ENCODE assay signal across 29 cellular contexts in genomic region chrX:40891798-40892197, GRCh38.
"Had no signal": no experiment of that assay in that cellular context is flagged by ENCODE, and none has a peak within 500 bp of the region (broad histone marks: within the 10 kb centered on the region; RNA-seq: fewer than 3 reads in every experiment).

No MANE protein-coding gene starts in this region.

- H3K36me3 Mint-ChIP-seq: stimulated activated effector memory CD8-positive, alpha-beta T cell treated with anti-CD3 and anti-CD28 coated beads, Interleukin-12 subunit alpha, Interleukin-12 subunit beta, amount 100 ng/mL, for 72 hours; stimulated activated memory B cell treated with anti-CD40 and anti-IgM and Interleukin-4, amounts not matched to agents 10 μg/mL and 1 μg/mL and 100 μg/mL, for 72 hours; stimulated activated naive B cell treated with anti-CD40 and anti-IgM and Interleukin-4, amounts not matched to agents 10 μg/mL and 1 μg/mL and 100 μg/mL, for 72 hours; type B pancreatic cell had no signal

- H3K27me3 Mint-ChIP-seq: stimulated activated memory B cell treated with anti-CD40 and anti-IgM and Interleukin-4, amounts not matched to agents 10 μg/mL and 1 μg/mL and 100 μg/mL, for 72 hours; stimulated activated naive CD8-positive, alpha-beta T cell treated with anti-CD3 and anti-CD28 coated beads, Interleukin-15, amount 100 ng/mL, for 72 hours; stimulated activated naive CD8-positive, alpha-beta T cell treated with anti-CD3 and anti-CD28 coated beads, Interleukin-15, Interleukin-2, amounts not matched to agents 100 ng/mL and 50 ng/mL, for 24 hours; type B pancreatic cell had no signal

- H3K9me3 Mint-ChIP-seq: stimulated activated effector memory CD8-positive, alpha-beta T cell treated with anti-CD3 and anti-CD28 coated beads, Interleukin-12 subunit alpha, Interleukin-12 subunit beta, amount 100 ng/mL, for 72 hours; stimulated activated naive CD8-positive, alpha-beta T cell treated with anti-CD3 and anti-CD28 coated beads, Interleukin-15, amount 100 ng/mL, for 72 hours; stimulated activated naive CD8-positive, alpha-beta T cell treated with anti-CD3 and anti-CD28 coated beads, Interleukin-15, Interleukin-2, amounts not matched to agents 100 ng/mL and 50 ng/mL, for 24 hours; type B pancreatic cell had no signal

- H3K4me1 ChIP-seq: stomach, suprapubic skin, testis, thyroid gland, tibial artery, tibial nerve, transverse colon, upper lobe of left lung, upper lobe of right lung, uterus, vagina had no signal

- H3K36me3 ChIP-seq: stomach, suprapubic skin, thoracic aorta, thyroid gland, tibial artery, tibial nerve, transverse colon, upper lobe of left lung, upper lobe of right lung, uterus, vagina had no signal

- H3K4me3 Mint-ChIP-seq: stimulated activated effector memory CD8-positive, alpha-beta T cell treated with anti-CD3 and anti-CD28 coated beads, Interleukin-12 subunit alpha, Interleukin-12 subunit beta, amount 100 ng/mL, for 72 hours; stimulated activated memory B cell treated with anti-CD40 and anti-IgM and Interleukin-4, amounts not matched to agents 10 μg/mL and 1 μg/mL and 100 μg/mL, for 72 hours; stimulated activated naive B cell treated with anti-CD40 and anti-IgM and Interleukin-4, amounts not matched to agents 10 μg/mL and 1 μg/mL and 100 μg/mL, for 72 hours; stimulated activated naive CD8-positive, alpha-beta T cell treated with anti-CD3 and anti-CD28 coated beads, Interleukin-15, amount 100 ng/mL, for 72 hours; stimulated activated naive CD8-positive, alpha-beta T cell treated with anti-CD3 and anti-CD28 coated beads, Interleukin-15, Interleukin-2, amounts not matched to agents 100 ng/mL and 50 ng/mL, for 24 hours; type B pancreatic cell had no signal

- FAIRE-seq: urothelium cell line had no signal

- H3K4me3 ChIP-seq: stomach, suprapubic skin, testis, thoracic aorta, thyroid gland, tibial artery, tibial nerve, transverse colon, upper lobe of left lung, upper lobe of right lung, uterus, vagina had no signal

- H3K27ac Mint-ChIP-seq: stimulated activated effector memory CD8-positive, alpha-beta T cell treated with anti-CD3 and anti-CD28 coated beads, Interleukin-12 subunit alpha, Interleukin-12 subunit beta, amount 100 ng/mL, for 72 hours; stimulated activated memory B cell treated with anti-CD40 and anti-IgM and Interleukin-4, amounts not matched to agents 10 μg/mL and 1 μg/mL and 100 μg/mL, for 72 hours; stimulated activated naive B cell treated with anti-CD40 and anti-IgM and Interleukin-4, amounts not matched to agents 10 μg/mL and 1 μg/mL and 100 μg/mL, for 72 hours; stimulated activated naive CD8-positive, alpha-beta T cell treated with anti-CD3 and anti-CD28 coated beads, Interleukin-15, amount 100 ng/mL, for 72 hours; stimulated activated naive CD8-positive, alpha-beta T cell treated with anti-CD3 and anti-CD28 coated beads, Interleukin-15, Interleukin-2, amounts not matched to agents 100 ng/mL and 50 ng/mL, for 24 hours; type B pancreatic cell had no signal

- H3K9me3 ChIP-seq: suprapubic skin, testis, thoracic aorta, thyroid gland, tibial nerve, transverse colon, upper lobe of right lung, uterus, vagina had no signal

- DNase-seq: stimulated activated CD4-positive, alpha-beta T cell treated with anti-CD3 and anti-CD28 coated beads, Interleukin-2, amount 100 ng/mL, for 48 hours; stimulated activated CD4-positive, alpha-beta T cell treated with anti-CD3 and anti-CD28 coated beads, Interleukin-4, amount 100 ng/mL, for 1 hour; stimulated activated CD4-positive, alpha-beta T cell treated with anti-CD3 and anti-CD28 coated beads, Interleukin-4, amount 100 ng/mL, for 24 hours; stimulated activated CD4-positive, alpha-beta T cell treated with anti-CD3 and anti-CD28 coated beads, Interleukin-4, amount 100 ng/mL, for 4 hours; stimulated activated CD8-positive, alpha-beta memory T cell treated with anti-CD3 and anti-CD28 coated beads, Interleukin-4, amount 100 ng/mL, for 48 hours; stimulated activated naive B cell treated with anti-CD40 and anti-IgM and Interleukin-4, amounts not matched to agents 10 μg/mL and 1 μg/mL and 100 μg/mL, for 72 hours; stimulated activated naive CD4-positive, alpha-beta T cell; stimulated activated naive CD4-positive, alpha-beta T cell treated with Interleukin-2 at 50 U/mL for 16 hours; stimulated activated naive CD8-positive, alpha-beta T cell treated with anti-CD3 and anti-CD28 coated beads, Interleukin-15, amount 100 ng/mL, for 72 hours; stimulated activated naive CD8-positive, alpha-beta T cell treated with anti-CD3 and anti-CD28 coated beads, Interleukin-15, Interleukin-2, amounts not matched to agents 100 U/mL and 50 U/mL, for 24 hours; stomach; substantia nigra; testis; thyroid gland; tibial artery; transverse colon; trophoblast cell; upper lobe of left lung; upper lobe of right lung; uterus had no signal

- H3K27me3 ChIP-seq: suprapubic skin, testis, thyroid gland, tibial artery, tibial nerve, transverse colon, upper lobe of left lung, upper lobe of right lung, vagina had no signal

- H3K4me1 Mint-ChIP-seq: stimulated activated effector memory CD8-positive, alpha-beta T cell treated with anti-CD3 and anti-CD28 coated beads, Interleukin-12 subunit alpha, Interleukin-12 subunit beta, amount 100 ng/mL, for 72 hours; stimulated activated memory B cell treated with anti-CD40 and anti-IgM and Interleukin-4, amounts not matched to agents 10 μg/mL and 1 μg/mL and 100 μg/mL, for 72 hours; stimulated activated naive B cell treated with anti-CD40 and anti-IgM and Interleukin-4, amounts not matched to agents 10 μg/mL and 1 μg/mL and 100 μg/mL, for 72 hours; stimulated activated naive CD8-positive, alpha-beta T cell treated with anti-CD3 and anti-CD28 coated beads, Interleukin-15, amount 100 ng/mL, for 72 hours had no signal

- ATAC-seq: stimulated activated effector memory CD8-positive, alpha-beta T cell treated with anti-CD3 and anti-CD28 coated beads, Interleukin-12 subunit alpha, Interleukin-12 subunit beta, amount 100 ng/mL, for 72 hours; stimulated activated memory B cell treated with anti-CD40 and anti-IgM and Interleukin-4, amounts not matched to agents 10 μg/mL and 1 μg/mL and 100 μg/mL, for 72 hours; stimulated activated naive B cell treated with anti-CD40 and anti-IgM and Interleukin-4, amounts not matched to agents 10 μg/mL and 1 μg/mL and 100 μg/mL, for 72 hours; stimulated activated naive CD8-positive, alpha-beta T cell treated with anti-CD3 and anti-CD28 coated beads, Interleukin-15, amount 100 ng/mL, for 72 hours; stimulated activated naive CD8-positive, alpha-beta T cell treated with anti-CD3 and anti-CD28 coated beads, Interleukin-15, Interleukin-2, amounts not matched to agents 100 U/mL and 50 U/mL, for 24 hours; upper lobe of right lung had no signal

- H3K27ac ChIP-seq: stomach, suprapubic skin, testis, thoracic aorta, thyroid gland, tibial artery, tibial nerve, transverse colon, upper lobe of left lung, upper lobe of right lung, uterus, vagina had no signal
